ENCODE assay signal across 20 cellular contexts in the genomic region with DNA sequence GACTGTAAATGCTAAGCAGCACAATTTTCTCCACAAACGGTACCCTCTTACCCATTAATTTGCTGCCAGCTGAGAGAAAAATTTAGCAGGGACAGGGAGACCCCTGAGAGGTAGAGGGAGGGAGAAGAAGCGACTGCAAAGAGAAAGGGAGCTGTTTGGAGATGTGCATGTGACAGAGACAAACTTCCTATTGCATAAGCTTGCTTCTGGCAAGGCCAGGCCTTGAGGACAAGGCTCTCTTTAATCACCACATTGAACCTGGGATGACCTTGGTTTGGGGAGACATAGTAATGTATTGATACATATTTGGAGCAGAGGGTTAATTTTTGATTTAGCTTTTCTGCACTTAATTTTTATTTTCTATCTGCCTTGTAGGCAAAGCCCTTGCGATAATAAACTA. TPM values are rescaled to one million over a fixed set of nuclear protein-coding genes. Genes with fewer than 3 reads are reported as not detected.
A peak's percentile ranks its signal among the peaks of the same experiment; 100 is the strongest.
DNase-seq lines count a peak whose midpoint lies in the region; ATAC-seq, FAIRE-seq and TF ChIP-seq lines count a peak whose summit lies in the region.
"Had no signal": no experiment of that assay in that cellular context is flagged by ENCODE, and none has a peak within 500 bp of the region (broad histone marks: within the 10 kb centered on the region; RNA-seq: fewer than 3 reads in every experiment).

No MANE protein-coding gene starts in this region.

- no peak overlapping the region; the same call in 1 of the 2 replicates for H3K4me3 ChIP-seq in HL-60 (replicated peaks; ENCODE audit: insufficient read depth, low read length)
- H3K4me3 ChIP-seq: psoas muscle, uterus had no signal

- DNase-seq in AML-193 (lab: John Stamatoyannopoulos, UW) (peak; percentile 75 to 84), HL-60 (ENCODE audit: low read depth in 1 of 2, low spot score in 1 of 2) (peak; percentile 50 to 80), SKM-1 (lab: John Stamatoyannopoulos, UW; ENCODE audit: unreplicated experiment) (peak; percentile 52), left lobe of liver (ENCODE audit: low spot score) (no peak), KG1 (lab: John Stamatoyannopoulos, UW) (no peak), GM19239 (ENCODE audit: insufficient read length, low spot score) (no peak), middle frontal gyrus (ENCODE audit: extremely low spot score, low spot score) (no peak)
- no peak for DNase-seq in activated T-cell treated with anti-CD3 and anti-CD28 coated beads, Interleukin-2, amount 50 U/mL, for 4 hours
- DNase-seq: activated CD4-positive, alpha-beta T cell treated with anti-CD3 and anti-CD28 coated beads, Interleukin-2, amount 50 U/mL, for 1 hour; activated naive CD4-positive, alpha-beta T cell treated with anti-CD3 and anti-CD28 coated beads, Interleukin-2, amount 50 U/mL, for 16 hours; activated T-cell treated with anti-CD3 and anti-CD28 coated beads for 4 hours; brain microvascular endothelial cell; naive thymus-derived CD4-positive, alpha-beta T cell; NCI-H187; psoas muscle; stimulated activated naive CD8-positive, alpha-beta T cell treated with anti-CD3 and anti-CD28 coated beads, Interleukin-15, amount 100 ng/mL, for 72 hours; T-helper 9 cell; uterus had no signal

- no peaks in the 10 kb centered on the region for H3K27me3 ChIP-seq in HL-60 (ENCODE audit: insufficient read depth, poor library complexity, severe bottlenecking)
- H3K27me3 ChIP-seq: brain microvascular endothelial cell, uterus had no signal

- H3K9me3 Mint-ChIP-seq in activated T-cell treated with anti-CD3 and anti-CD28 coated beads, Interleukin-2, amount 50 U/mL, for 4 hours = no peaks in the 10 kb centered on the region
- H3K9me3 Mint-ChIP-seq: naive thymus-derived CD4-positive, alpha-beta T cell; stimulated activated naive CD8-positive, alpha-beta T cell treated with anti-CD3 and anti-CD28 coated beads, Interleukin-15, amount 100 ng/mL, for 72 hours had no signal

- H3K4me3 Mint-ChIP-seq in activated T-cell treated with anti-CD3 and anti-CD28 coated beads, Interleukin-2, amount 50 U/mL, for 4 hours = no peak overlapping the region
- H3K4me3 Mint-ChIP-seq: naive thymus-derived CD4-positive, alpha-beta T cell; stimulated activated naive CD8-positive, alpha-beta T cell treated with anti-CD3 and anti-CD28 coated beads, Interleukin-15, amount 100 ng/mL, for 72 hours had no signal

- H3K27me3 Mint-ChIP-seq in activated T-cell treated with anti-CD3 and anti-CD28 coated beads, Interleukin-2, amount 50 U/mL, for 4 hours (ENCODE audit: low read depth) = peaks cover 2% of the 10 kb centered on the region

- TF ChIP-seq CTCF in HL-60 (IDR thresholded peaks at IDR 0.05; ENCODE audit: insufficient read depth, low read length) = no peak

- peak; percentile 75 for ATAC-seq in left lobe of liver
- no peak for ATAC-seq in activated T-cell treated with anti-CD3 and anti-CD28 coated beads, Interleukin-2, amount 50 U/mL, for 4 hours
- ATAC-seq: naive thymus-derived CD4-positive, alpha-beta T cell; psoas muscle; stimulated activated naive CD8-positive, alpha-beta T cell treated with anti-CD3 and anti-CD28 coated beads, Interleukin-15, amount 100 ng/mL, for 72 hours had no signal

- H3K36me3 Mint-ChIP-seq in activated T-cell treated with anti-CD3 and anti-CD28 coated beads, Interleukin-2, amount 50 U/mL, for 4 hours (ENCODE audit: insufficient read depth) = no peaks in the 10 kb centered on the region
- H3K36me3 Mint-ChIP-seq: naive thymus-derived CD4-positive, alpha-beta T cell had no signal

- H3K4me1 Mint-ChIP-seq in activated T-cell treated with anti-CD3 and anti-CD28 coated beads, Interleukin-2, amount 50 U/mL, for 4 hours (ENCODE audit: low read depth) = no peaks in the 10 kb centered on the region
- H3K4me1 Mint-ChIP-seq: naive thymus-derived CD4-positive, alpha-beta T cell had no signal

- peak overlapping the region; percentile 78 for H3K27ac ChIP-seq in HL-60 (replicated peaks)
- H3K27ac ChIP-seq: brain microvascular endothelial cell, KMS-11, psoas muscle, RWPE1, uterus had no signal

- FAIRE-seq in GM19239 (lab: Jason Lieb, UNC) = no peak

RNA-seq across cellular contexts. Expression of a gene that starts 31.1 kb away (rescaled TPM):
- total RNA-seq in left lobe of liver = 79.8 TPM
- total RNA-seq in activated T-cell treated with anti-CD3 and anti-CD28 coated beads, Interleukin-2, amount 50 U/mL, for 4 hours = 10 to 100 TPM in 2 of 3 donors, 1 to 10 TPM in 1; 9.8 to 10.9 (median 10.8) TPM

RNA-seq across cellular contexts. Expression of a gene that starts 46.2 kb away (rescaled TPM):
- total RNA-seq in left lobe of liver = 32.4 TPM
- 10 to 100 TPM; 52.3 to 68.5 (median 62.0) TPM for total RNA-seq in activated T-cell treated with anti-CD3 and anti-CD28 coated beads, Interleukin-2, amount 50 U/mL, for 4 hours

Comparison
In these comparisons a context has a peak if more than half of its experiments do, and no peak if none do; other contexts are left out.
1. DNase-seq: peak in AML-193 (2 of 2), HL-60 (2 of 2) and SKM-1 (single experiment); none in left lobe of liver (single experiment), KG1 (single experiment), GM19239 (single experiment), middle frontal gyrus (single experiment) and activated T-cell treated with anti-CD3 and anti-CD28 coated beads, Interleukin-2, amount 50 U/mL, for 4 hours (single experiment).